In genomic region chr9:32526042-32526706, GRCh38 we compare ENCODE assay signal across 8 cellular contexts. TPM values are rescaled to one million over a fixed set of nuclear protein-coding genes. Genes with fewer than 3 reads are reported as not detected.
DNase-seq lines count a peak whose midpoint lies in the region; ATAC-seq and TF ChIP-seq lines count a peak whose summit lies in the region.

TSS of gene RIGI (minus strand) at chr9:32526196. CDS start at chr9:32526166, 30 bp downstream.

- H3K27me3 ChIP-seq in right atrium auricular region (no peaks in the 10 kb centered on the region), aorta (ENCODE audit: control insufficient read depth in 1 of 2, insufficient read depth in 2 of 2, low read length in 1 of 2) (no peaks in the 10 kb centered on the region)

- H3K4me3 ChIP-seq in right atrium auricular region = peak within 1 kb of the TSS; percentile 47 to 70
- H3K4me3 ChIP-seq in aorta (ENCODE audit: low read length in 2 of 2) = peak within 1 kb of the TSS; percentile 78 to 99

- WGBS in aorta, 2 donors = 0% methylated on average over 37 of the region's 37 CpGs

- intact Hi-C loops in T-helper 1 cell treated with Interleukin-12 subunit alpha and Interleukin-12 subunit beta and Interleukin-4 antibody, amounts not matched to agents 30 ng/mL and 1 ng/mL, for 36 hours (cut with micrococcal nuclease) = loop anchor here (1.0 to 5.0 kb wide), 12 partner anchors 26 to 1179 kb away; partner anchors contain the start of genes ACO1, APTX, BAG1 and DNAJA1
- intact Hi-C loops in aorta (cut with DNase I) = loop anchor here in 1 of 2 donors (2.0 to 10.0 kb wide), 2 partner anchors 25 to 91 kb away; no protein-coding TSS in a partner anchor

- TF ChIP-seq CTCF in GM12874 (IDR thresholded peaks at IDR 0.05; ENCODE audit: insufficient read depth, low read depth, low read length) (peak; percentile 27; the same call in 1 of the 2 replicates), right atrium auricular region (IDR thresholded peaks at IDR 0.05) (peak; percentile 24 to 62)

- H3K36me3 ChIP-seq in right atrium auricular region = no peaks in the 10 kb centered on the region
- H3K36me3 ChIP-seq in aorta (ENCODE audit: control insufficient read depth in 1 of 2, insufficient read depth in 2 of 2, low read length in 1 of 2) = no peaks in the 10 kb centered on the region

- peaks cover 0 to 31% of the 10 kb centered on the region in 2 donors for H3K4me1 ChIP-seq in right atrium auricular region
- H3K4me1 ChIP-seq in aorta (ENCODE audit: control insufficient read depth in 1 of 2, insufficient read depth in 2 of 2, low read length in 2 of 2) = peaks cover 2 to 4% of the 10 kb centered on the region in 2 donors

- peaks cover 0 to 4% of the 10 kb centered on the region in 2 donors for H3K9me3 ChIP-seq in right atrium auricular region
- H3K9me3 ChIP-seq in aorta (ENCODE audit: control insufficient read depth, low read length) = no peaks in the 10 kb centered on the region

- DNase-seq in NCI-H128 (lab: John Stamatoyannopoulos, UW; ENCODE audit: unreplicated experiment) (peak; percentile 77), right atrium auricular region (ENCODE audit: low spot score) (peak; percentile 95), putamen (ENCODE audit: low spot score) (peak; percentile 84), aorta (peak; percentile 97 to 98)

- peak within 1 kb of the TSS; percentile 75 for H3K27ac ChIP-seq in angular gyrus (ENCODE audit: low read depth, low read length)
- peak within 1 kb of the TSS; percentile 83 to 88 for H3K27ac ChIP-seq in right atrium auricular region
- peak within 1 kb of the TSS in 1 of 2 donors; percentile 88 for H3K27ac ChIP-seq in aorta (ENCODE audit: low read depth in 1 of 2, low read length in 2 of 2)

- ATAC-seq in HG02759 (IDR thresholded peaks at IDR 0.05; ENCODE audit: unreplicated experiment) (peak; percentile 75), aorta (ENCODE audit: low FRiP score) (peak; percentile 95)

RNA-seq across cellular contexts. Expression of gene RIGI, which starts in this region (rescaled TPM):
- 30.9 and 31.3 TPM in 2 replicates for total RNA-seq in T-helper 1 cell treated with Interleukin-12 subunit alpha and Interleukin-12 subunit beta and Interleukin-4 antibody, amounts not matched to agents 30 ng/mL and 1 ng/mL, for 36 hours
- total RNA-seq in right atrium auricular region = 1 to 10 TPM; 2.6 to 3.1 TPM
- 10 to 100 TPM; 13.0 to 15.6 TPM for total RNA-seq in aorta
- polyA plus RNA-seq in aorta = 1 to 10 TPM; 3.9 to 9.3 TPM
